ENCODE assay signal across 25 cellular contexts in genomic region chr10:128362514-128362913, GRCh38.
"Had no signal": no experiment of that assay in that cellular context is flagged by ENCODE, and none has a peak within 500 bp of the region (broad histone marks: within the 10 kb centered on the region; RNA-seq: fewer than 3 reads in every experiment).

No MANE protein-coding gene starts in this region.

- H3K27me3 ChIP-seq: Peyer's patch, SJCRH30 had no signal

- H2AFZ ChIP-seq: PC-9 had no signal

- H3K9ac ChIP-seq: KMS-11 had no signal

- H3K4me2 ChIP-seq: KMS-11, PC-9 had no signal

- H3K4me3 ChIP-seq: K562, PC-9, Peyer's patch, SJCRH30 had no signal

- H3K4me1 ChIP-seq: Peyer's patch, SJCRH30 had no signal

- H3K27ac ChIP-seq: KMS-11, PC-9, Peyer's patch, SJCRH30 had no signal

- H3K36me3 ChIP-seq: Peyer's patch, SJCRH30 had no signal

- DNase-seq: IMR-90; Kasumi-1; NCI-H1092; NCI-H1105 treated with DMSO at 0.1 percent for 48 hours; NCI-H1417 treated with DMSO at 0.1 percent for 48 hours; NCI-H146; NCI-H1694 treated with DMSO at 0.1 percent for 48 hours; NCI-H1930; NCI-H2081 treated with DMSO at 0.1 percent for 48 hours; NCI-H2171; NCI-H226; NCI-H446; NCI-H510A; NCI-H524 treated with DMSO at 0.1 percent for 48 hours; NCI-H69; NCI-H774; NK-92 treated with Interleukin-12 subunit alpha and Interleukin-12 subunit beta, amount 100 ng/mL, for 24 hours; OCI-M1; PC-9; Peyer's patch; SHP77 treated with DMSO at 0.1 percent for 48 hours; SJCRH30; T-helper 1 cell had no signal

- H3K9me3 ChIP-seq: Peyer's patch, SJCRH30 had no signal
